ENCODE assay signal across 16 cellular contexts in genomic region chr1:85135456-85135798, GRCh38.
DNase-seq lines count a peak whose midpoint lies in the region; ATAC-seq, FAIRE-seq and TF ChIP-seq lines count a peak whose summit lies in the region.
"Had no signal": no experiment of that assay in that cellular context is flagged by ENCODE, and none has a peak within 500 bp of the region (broad histone marks: within the 10 kb centered on the region; RNA-seq: fewer than 3 reads in every experiment).

No MANE protein-coding gene starts in this region.

- H3K27ac ChIP-seq in VCaP (peak overlapping the region; percentile 83; the same call in 1 of the 2 replicates), small intestine (ENCODE audit: low read depth in 1 of 2, low read length in 1 of 2) (no peak overlapping the region), right atrium auricular region (no peak overlapping the region)
- H3K27ac ChIP-seq: adrenal gland, coronary artery, SK-N-MC had no signal

- H3K4me3 ChIP-seq in small intestine (ENCODE audit: low read depth in 1 of 2, low read length in 2 of 2) = no peak overlapping the region
- H3K4me3 ChIP-seq in right atrium auricular region = no peak overlapping the region
- H3K4me3 ChIP-seq: adrenal gland, coronary artery, SK-N-MC had no signal

- FAIRE-seq in small intestine (lab: Jason Lieb, UNC) (no peak), RCC 7860 (lab: Jason Lieb, UNC) (no peak)
- FAIRE-seq: GM12891 had no signal

- no peaks in the 10 kb centered on the region for H3K36me3 ChIP-seq in small intestine (ENCODE audit: control insufficient read depth in 2 of 2, insufficient read depth in 2 of 2, low read length in 2 of 2)
- H3K36me3 ChIP-seq in right atrium auricular region = no peaks in the 10 kb centered on the region
- H3K36me3 ChIP-seq: adrenal gland had no signal

- H3K4me1 ChIP-seq in small intestine (ENCODE audit: control insufficient read depth in 2 of 2, insufficient read depth in 1 of 2, low read depth in 1 of 2, low read length in 1 of 2) (peaks cover 0 to 2% of the 10 kb centered on the region in 2 donors), right atrium auricular region (peaks cover 0 to 7% of the 10 kb centered on the region in 2 donors)

- H3K9me3 ChIP-seq in small intestine (ENCODE audit: control insufficient read depth, low read depth) (no peaks in the 10 kb centered on the region), right atrium auricular region (no peaks in the 10 kb centered on the region)
- H3K9me3 ChIP-seq: adrenal gland had no signal

- no peak for ATAC-seq in HG02571 (IDR thresholded peaks at IDR 0.05; ENCODE audit: unreplicated experiment)
- ATAC-seq: natural killer cell treated with Interleukin-12 subunit alpha and Interleukin-12 subunit beta and Interleukin-15 and Interleukin-18, amount 100 ng/mL, for 72 hours had no signal

- WGBS in small intestine, 3 donors = 16 to 64% (median 52%) methylated on average over 1 of the region's 1 CpG

- peak; percentile 27 for DNase-seq in NCI-H1092 (lab: John Stamatoyannopoulos, UW)
- DNase-seq in NCI-H2107 treated with DMSO at 0.1 percent for 48 hours (lab: John Stamatoyannopoulos, UW; ENCODE audit: unreplicated experiment) = peak; percentile 97
- DNase-seq in small intestine = peak; percentile 79
- no peak for DNase-seq in NCI-H1930 (lab: John Stamatoyannopoulos, UW)
- DNase-seq in right atrium auricular region (ENCODE audit: low spot score) = no peak
- no peak for DNase-seq in RCC 7860 (ENCODE audit: low spot score)
- DNase-seq: activated CD4-positive, alpha-beta memory T cell treated with anti-CD3 and anti-CD28 coated beads, Interleukin-2, amount 10 ng/mL, durations not matched to agents 7 days and 5 days; hippocampal formation; stimulated activated CD8-positive, alpha-beta memory T cell treated with anti-CD3 and anti-CD28 coated beads, Interleukin-4, amount 100 ng/mL, for 48 hours had no signal

- H3K27me3 ChIP-seq in small intestine (ENCODE audit: control insufficient read depth in 2 of 2, insufficient read depth in 2 of 2, low read length in 2 of 2) (peaks cover 0 to 2% of the 10 kb centered on the region in 2 donors), right atrium auricular region (no peaks in the 10 kb centered on the region)
- H3K27me3 ChIP-seq: adrenal gland had no signal

- TF ChIP-seq CTCF in VCaP (conservative IDR thresholded peaks at IDR 0.05) (no peak), right atrium auricular region (IDR thresholded peaks at IDR 0.05) (no peak)

Comparison
In these comparisons a context has a peak if more than half of its experiments do, and no peak if none do; other contexts are left out.
1. DNase-seq: peak in NCI-H1092 (single experiment), NCI-H2107 treated with DMSO at 0.1 percent for 48 hours (single experiment) and small intestine (single experiment); none in NCI-H1930 (0 of 2), right atrium auricular region (single experiment) and RCC 7860 (single experiment).